In the genomic region with DNA sequence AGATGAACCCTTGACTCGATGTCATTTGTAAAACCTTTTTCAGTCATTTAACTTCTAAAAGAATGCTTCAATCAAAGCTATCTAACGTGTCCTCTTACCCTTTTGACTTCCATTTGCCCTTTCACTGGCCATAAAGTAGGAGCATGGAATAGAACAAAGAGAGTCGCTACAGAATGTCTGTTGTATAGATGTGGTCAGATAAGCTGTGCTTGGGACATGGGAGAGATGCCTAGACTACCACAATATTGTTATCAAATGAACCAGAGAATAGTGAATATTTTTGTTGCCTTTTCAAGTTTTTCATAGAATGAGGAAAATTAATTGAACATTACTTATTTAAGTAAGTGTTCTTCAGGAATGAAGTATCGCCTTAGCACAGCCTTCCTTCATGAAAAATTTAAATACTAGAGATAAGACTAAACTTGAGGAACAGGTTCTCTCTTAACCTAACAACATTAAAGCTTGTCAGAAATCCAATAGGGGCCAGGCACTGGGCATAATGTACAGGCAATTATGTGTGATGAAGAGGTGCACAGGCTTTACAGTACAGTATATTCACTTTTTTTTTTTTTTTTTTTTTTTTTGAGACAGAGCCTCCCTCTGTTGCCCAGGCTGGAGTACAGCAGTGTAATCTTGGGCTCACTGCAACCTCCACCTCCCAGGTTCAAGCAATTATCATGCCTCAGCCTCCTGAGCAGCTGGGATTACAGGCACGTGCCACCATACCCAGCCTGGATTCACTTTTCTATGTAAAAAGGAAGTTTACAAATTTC, we compare ENCODE assay signal across 11 cellular contexts. TPM values are rescaled to one million over a fixed set of nuclear protein-coding genes. Genes with fewer than 3 reads are reported as not detected.
DNase-seq lines count a peak whose midpoint lies in the region; ATAC-seq, FAIRE-seq and TF ChIP-seq lines count a peak whose summit lies in the region.
"Had no signal": no experiment of that assay in that cellular context is flagged by ENCODE, and none has a peak within 500 bp of the region (broad histone marks: within the 10 kb centered on the region; RNA-seq: fewer than 3 reads in every experiment).

No MANE protein-coding gene starts in this region.

- DNase-seq in breast epithelium (ENCODE audit: low spot score in 2 of 2) (no peak), MCF 10A (ENCODE audit: unreplicated experiment) (no peak), WTC11 (ENCODE audit: low spot score) (no peak), keratinocyte (ENCODE audit: low read depth, low spot score) (no peak), tibial artery (no peak), NCI-H226 (no peak)
- DNase-seq: HCEC 1CT had no signal

- H3K9ac ChIP-seq in keratinocyte (ENCODE audit: control insufficient read depth, extremely low read depth, insufficient read depth, low read length) = no peak overlapping the region

- no peak overlapping the region for H3K27ac Mint-ChIP-seq in MCF 10A (ENCODE audit: low read depth, unreplicated experiment)
- H3K27ac Mint-ChIP-seq in WTC11 = peak overlapping the region; percentile 66

- dilution Hi-C loops in keratinocyte (cut with MboI; ENCODE audit: extremely low pct_ligation_motif_present, low sequenced_read_pairs) = no loop called here

- peaks cover 39% of the 10 kb centered on the region for H3K4me1 Mint-ChIP-seq in MCF 10A (ENCODE audit: insufficient read depth, unreplicated experiment)
- peaks cover 69% of the 10 kb centered on the region for H3K4me1 Mint-ChIP-seq in WTC11

- no TSS peak for BruUV-seq in MCF 10A (replicated peaks; lab: Mats Ljungman, UMichigan)

- TF ChIP-seq POLR2A in breast epithelium (IDR thresholded peaks at IDR 0.05) = no peak

- TF ChIP-seq CTCF in breast epithelium (IDR thresholded peaks at IDR 0.05) (no peak), MCF 10A (IDR thresholded peaks at IDR 0.05; ENCODE audit: unreplicated experiment) (no peak), WTC11 (IDR thresholded peaks at IDR 0.05) (no peak), keratinocyte (optimal IDR thresholded peaks at IDR 0.05 in 1 of 3, IDR thresholded peaks at IDR 0.05 in 1 of 3, conservative IDR thresholded peaks at IDR 0.05 in 1 of 3; ENCODE audit: extremely low read depth in 1 of 3, insufficient read depth in 2 of 3, low read length in 3 of 3) (no peak), tibial artery (IDR thresholded peaks at IDR 0.05) (no peak)

- no peak overlapping the region for H3K4me3 Mint-ChIP-seq in MCF 10A (ENCODE audit: unreplicated experiment)
- H3K4me3 Mint-ChIP-seq in WTC11 = no peak overlapping the region

- intact Hi-C loops in breast epithelium (cut with DNase I; ENCODE audit: low total_unique reads) = no loop called here
- intact Hi-C loops in MCF 10A (cut with micrococcal nuclease) = no loop called here
- intact Hi-C loops in tibial artery (cut with DNase I; ENCODE audit: low total_unique reads) = no loop called here

- H3K9me3 Mint-ChIP-seq in MCF 10A (ENCODE audit: unreplicated experiment) (no peaks in the 10 kb centered on the region), WTC11 (no peaks in the 10 kb centered on the region)

- no peak for FAIRE-seq in keratinocyte (lab: Jason Lieb, UNC)
- FAIRE-seq: colon, TTC549 had no signal

- H3K4me2 ChIP-seq in keratinocyte (ENCODE audit: control insufficient read depth, extremely low read depth, insufficient read depth, low read depth, low read length) = peak overlapping the region; percentile 9

- H3K27ac ChIP-seq in breast epithelium = peak overlapping the region; percentile 6 to 100
- H3K27ac ChIP-seq in keratinocyte (ENCODE audit: control insufficient read depth, insufficient read depth, low read length) = no peak overlapping the region
- peak overlapping the region; percentile 99 to 100 for H3K27ac ChIP-seq in tibial artery

- ATAC-seq in WTC11 (no peak; the same call in 1 of the 2 replicates), GM18519 (IDR thresholded peaks at IDR 0.05; ENCODE audit: low FRiP score, unreplicated experiment) (no peak), HG02623 (IDR thresholded peaks at IDR 0.05; ENCODE audit: unreplicated experiment) (no peak)

- no peak overlapping the region for H2AFZ ChIP-seq in keratinocyte (ENCODE audit: control insufficient read depth, low read length)

- H3K27me3 Mint-ChIP-seq in MCF 10A (ENCODE audit: insufficient read depth, unreplicated experiment) (no peaks in the 10 kb centered on the region), WTC11 (ENCODE audit: low read depth) (no peaks in the 10 kb centered on the region)

- H4K20me1 ChIP-seq in keratinocyte (ENCODE audit: control insufficient read depth, extremely low read depth, insufficient read depth, low read length) = peaks cover 15% of the 10 kb centered on the region

- POLR2A ChIA-PET in MCF 10A (lab: Yijun Ruan, JAX) = interaction anchor here (0.6 to 21.0 kb wide), 9 partner anchors 7 to 526 kb away, joined by 3 to 620 read pairs (median 5); a partner anchor contains a TSS
- POLR2A ChIA-PET in WTC11 (lab: Charles Lee) = interaction anchor here (1.6 kb wide), 1 partner anchor 22 kb away, joined by 6 read pairs; no protein-coding TSS in a partner anchor

- H3K27me3 ChIP-seq in breast epithelium = no peaks in the 10 kb centered on the region
- H3K27me3 ChIP-seq in keratinocyte (ENCODE audit: control insufficient read depth, extremely low read depth, insufficient read depth, low read length) = no peaks in the 10 kb centered on the region
- H3K27me3 ChIP-seq in tibial artery = no peaks in the 10 kb centered on the region

- peaks cover 3% of the 10 kb centered on the region for H3K9me1 ChIP-seq in keratinocyte (ENCODE audit: control insufficient read depth, extremely low read depth, insufficient read depth, low read length)

- peaks cover 99% of the 10 kb centered on the region for H3K79me2 ChIP-seq in keratinocyte (ENCODE audit: control insufficient read depth, insufficient read depth, low read length)

- H3K9me3 ChIP-seq in breast epithelium = no peaks in the 10 kb centered on the region
- no peaks in the 10 kb centered on the region for H3K9me3 ChIP-seq in keratinocyte (ENCODE audit: control insufficient read depth, low read depth, low read length)
- no peaks in the 10 kb centered on the region for H3K9me3 ChIP-seq in tibial artery

- CTCF ChIA-PET in MCF 10A (lab: Yijun Ruan, JAX) = interaction anchor here (0.5 to 13.5 kb wide), 7 partner anchors 11 to 429 kb away, joined by 3 to 119 read pairs (median 3); no protein-coding TSS in a partner anchor
- CTCF ChIA-PET in WTC11 (lab: Charles Lee) = interaction anchor here (1.4 to 5.9 kb wide), 3 partner anchors 22 to 27 kb away, joined by 3 to 34 read pairs (median 3); no protein-coding TSS in a partner anchor

- H3K36me3 ChIP-seq in breast epithelium (no peaks in the 10 kb centered on the region), keratinocyte (ENCODE audit: control insufficient read depth in 2 of 2, extremely low read depth in 1 of 2, insufficient read depth in 2 of 2, low read length in 2 of 2) (peaks cover 4 to 5% of the 10 kb centered on the region in 2 experiments), tibial artery (no peaks in the 10 kb centered on the region)

- peaks cover 36% of the 10 kb centered on the region for H3K36me3 Mint-ChIP-seq in MCF 10A (ENCODE audit: insufficient read depth, unreplicated experiment)
- H3K36me3 Mint-ChIP-seq in WTC11 = peaks cover 22% of the 10 kb centered on the region

- no peak overlapping the region for H3K4me3 ChIP-seq in breast epithelium
- no peak overlapping the region for H3K4me3 ChIP-seq in keratinocyte (ENCODE audit: control insufficient read depth in 2 of 3, extremely low read depth in 1 of 3, insufficient read depth in 2 of 3, low read depth in 1 of 3, low read length in 3 of 3)
- H3K4me3 ChIP-seq in tibial artery = no peak overlapping the region

- H3K4me1 ChIP-seq in breast epithelium (peaks cover 7 to 26% of the 10 kb centered on the region in 2 donors), keratinocyte (ENCODE audit: control insufficient read depth, extremely low read depth, insufficient read depth, low read length) (peaks cover 31% of the 10 kb centered on the region), tibial artery (peaks cover 0 to 91% (median 53%) of the 10 kb centered on the region in 4 donors)

TF ChIP-seq in WTC11, 78 proteins besides CTCF, POLR2A, EP300 and RAD21 (continues in another document):
- TF ChIP-seq, protein P1, sequence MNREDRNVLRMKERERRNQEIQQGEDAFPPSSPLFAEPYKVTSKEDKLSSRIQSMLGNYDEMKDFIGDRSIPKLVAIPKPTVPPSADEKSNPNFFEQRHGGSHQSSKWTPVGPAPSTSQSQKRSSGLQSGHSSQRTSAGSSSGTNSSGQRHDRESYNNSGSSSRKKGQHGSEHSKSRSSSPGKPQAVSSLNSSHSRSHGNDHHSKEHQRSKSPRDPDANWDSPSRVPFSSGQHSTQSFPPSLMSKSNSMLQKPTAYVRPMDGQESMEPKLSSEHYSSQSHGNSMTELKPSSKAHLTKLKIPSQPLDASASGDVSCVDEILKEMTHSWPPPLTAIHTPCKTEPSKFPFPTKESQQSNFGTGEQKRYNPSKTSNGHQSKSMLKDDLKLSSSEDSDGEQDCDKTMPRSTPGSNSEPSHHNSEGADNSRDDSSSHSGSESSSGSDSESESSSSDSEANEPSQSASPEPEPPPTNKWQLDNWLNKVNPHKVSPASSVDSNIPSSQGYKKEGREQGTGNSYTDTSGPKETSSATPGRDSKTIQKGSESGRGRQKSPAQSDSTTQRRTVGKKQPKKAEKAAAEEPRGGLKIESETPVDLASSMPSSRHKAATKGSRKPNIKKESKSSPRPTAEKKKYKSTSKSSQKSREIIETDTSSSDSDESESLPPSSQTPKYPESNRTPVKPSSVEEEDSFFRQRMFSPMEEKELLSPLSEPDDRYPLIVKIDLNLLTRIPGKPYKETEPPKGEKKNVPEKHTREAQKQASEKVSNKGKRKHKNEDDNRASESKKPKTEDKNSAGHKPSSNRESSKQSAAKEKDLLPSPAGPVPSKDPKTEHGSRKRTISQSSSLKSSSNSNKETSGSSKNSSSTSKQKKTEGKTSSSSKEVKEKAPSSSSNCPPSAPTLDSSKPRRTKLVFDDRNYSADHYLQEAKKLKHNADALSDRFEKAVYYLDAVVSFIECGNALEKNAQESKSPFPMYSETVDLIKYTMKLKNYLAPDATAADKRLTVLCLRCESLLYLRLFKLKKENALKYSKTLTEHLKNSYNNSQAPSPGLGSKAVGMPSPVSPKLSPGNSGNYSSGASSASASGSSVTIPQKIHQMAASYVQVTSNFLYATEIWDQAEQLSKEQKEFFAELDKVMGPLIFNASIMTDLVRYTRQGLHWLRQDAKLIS (CRISPR knock-in tag; IDR thresholded peaks at IDR 0.05; ENCODE audit: borderline replicate concordance) = no peak

RNA-seq across cellular contexts. Expression of a gene that starts 7.5 kb away (rescaled TPM):
- total RNA-seq in breast epithelium (100 to 1,000 TPM in 2 of 3 donors, 10 to 100 TPM in 1; 88.2 to 184 (median 168) TPM), MCF 10A (2022) (49.7 and 53.1 TPM in 2 replicates), WTC11 (2021) (51.4 to 52.3 TPM (median 51.8 TPM) in 3 replicates)
- 3.5 to 12.9 TPM (median 7.9 TPM) in 3 replicates for polyA plus RNA-seq in keratinocyte
- polyA plus RNA-seq in keratinocyte (2011; ENCODE audit: low read depth) = 78.4 TPM
- polyA plus RNA-seq in keratinocyte (2011; cell fraction: cytosol; rRNA removed) = 7.6 and 7.7 TPM in 2 replicates
- 31.9 and 35.6 TPM in 2 replicates for polyA plus RNA-seq in keratinocyte (2011; cell fraction: nucleus; rRNA removed)
- polyA plus RNA-seq in keratinocyte (2012; ENCODE audit: low replicate concordance) = 21.5 and 27.1 TPM in 2 replicates
- 36.9 to 48.3 TPM (median 41.4 TPM) in 3 replicates for polyA minus RNA-seq in keratinocyte
- polyA minus RNA-seq in keratinocyte (2011; cell fraction: cytosol; rRNA and poly(A)+ RNA removed) = 10.4 TPM
- 39.3 and 68.7 TPM in 2 replicates for polyA minus RNA-seq in keratinocyte (2011; cell fraction: nucleus; rRNA and poly(A)+ RNA removed)
